Comparison of ENCODE assay signal across 34 cellular contexts in the genomic region with DNA sequence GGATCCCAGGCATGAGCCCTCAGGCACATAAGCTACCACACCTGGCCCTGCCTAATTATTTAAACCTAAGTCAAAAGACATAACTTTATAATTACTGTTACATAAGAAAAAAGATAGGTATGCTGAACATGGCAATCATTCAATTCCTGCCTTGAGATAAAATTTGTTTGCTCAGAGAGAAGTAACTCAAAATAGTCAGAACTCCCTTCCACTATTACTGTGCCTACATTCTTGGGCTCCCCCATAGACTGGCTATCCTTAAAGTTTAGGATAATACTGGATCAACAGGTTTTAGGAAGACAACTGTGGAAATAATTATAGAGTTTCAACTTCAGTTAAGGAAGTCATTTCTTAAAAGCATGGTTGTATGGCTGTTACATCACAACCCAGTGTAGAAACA. TPM values are rescaled to one million over a fixed set of nuclear protein-coding genes. Genes with fewer than 3 reads are reported as not detected.
"Had no signal": no experiment of that assay in that cellular context is flagged by ENCODE, and none has a peak within 500 bp of the region (broad histone marks: within the 10 kb centered on the region; RNA-seq: fewer than 3 reads in every experiment).

No MANE protein-coding gene starts in this region.

- H3K27ac Mint-ChIP-seq: immature natural killer cell; naive B cell; natural killer cell; nephron progenitor cell; neural progenitor cell; progenitor cell of endocrine pancreas; stimulated activated naive CD8-positive, alpha-beta T cell treated with anti-CD3 and anti-CD28 coated beads, Interleukin-15, Interleukin-2, amounts not matched to agents 100 ng/mL and 50 ng/mL, for 24 hours had no signal

- H3K4me3 Mint-ChIP-seq: immature natural killer cell; naive B cell; natural killer cell; nephron progenitor cell; neural progenitor cell; stimulated activated naive CD8-positive, alpha-beta T cell treated with anti-CD3 and anti-CD28 coated beads, Interleukin-15, Interleukin-2, amounts not matched to agents 100 ng/mL and 50 ng/mL, for 24 hours had no signal

- H3K36me3 Mint-ChIP-seq: naive B cell, natural killer cell had no signal

- H3K36me3 ChIP-seq: neural progenitor cell, ovary had no signal

- H3K4me3 ChIP-seq: left lung, lower lobe of right lung, neural progenitor cell, ovary, right atrium auricular region, right lobe of liver, smooth muscle cell, suprapubic skin, thoracic aorta, tibial artery, upper lobe of left lung, vagina had no signal

- H3K9me3 ChIP-seq: left lung, lower lobe of right lung, ovary, right atrium auricular region, right lobe of liver, suprapubic skin, thoracic aorta, tibial artery, upper lobe of left lung, vagina had no signal

- ATAC-seq: left colon, left lung, lower lobe of right lung, natural killer cell, right lobe of liver had no signal

- H3K27me3 Mint-ChIP-seq: naive B cell; progenitor cell of endocrine pancreas; stimulated activated naive CD8-positive, alpha-beta T cell treated with anti-CD3 and anti-CD28 coated beads, Interleukin-15, Interleukin-2, amounts not matched to agents 100 ng/mL and 50 ng/mL, for 24 hours had no signal

- H3K4me1 Mint-ChIP-seq: nephron progenitor cell, neural progenitor cell had no signal

- H3K4me1 ChIP-seq: lower lobe of right lung, neural progenitor cell, right atrium auricular region, right lobe of liver, suprapubic skin, tibial artery, upper lobe of left lung, vagina had no signal

- H3K27ac ChIP-seq: left lung, lower lobe of right lung, neural progenitor cell, ovary, right atrium auricular region, right lobe of liver, suprapubic skin, thoracic aorta, tibial artery, upper lobe of left lung, vagina had no signal

- H3K9me3 Mint-ChIP-seq: immature natural killer cell; naive B cell; natural killer cell; nephron progenitor cell; neural progenitor cell; stimulated activated naive CD8-positive, alpha-beta T cell treated with anti-CD3 and anti-CD28 coated beads, Interleukin-15, Interleukin-2, amounts not matched to agents 100 ng/mL and 50 ng/mL, for 24 hours had no signal

- H3K27me3 ChIP-seq: left lung, neural progenitor cell, ovary, right atrium auricular region, right lobe of liver, suprapubic skin, tibial artery, upper lobe of left lung, vagina had no signal

- DNase-seq: hypothalamus; immature natural killer cell; kidney; left colon; left lung; lower lobe of right lung; mammary epithelial cell; mesenchymal stem cell; naive B cell; natural killer cell; nephron progenitor cell; ovary; right lobe of liver; stimulated activated CD4-positive, alpha-beta T cell treated with anti-CD3 and anti-CD28 coated beads, Interleukin-1b, Interleukin-23, amount 100 ng/mL, for 48 hours; stimulated activated CD4-positive, alpha-beta T cell treated with anti-CD3 and anti-CD28 coated beads, Interleukin-2, amount 100 ng/mL, for 48 hours; stimulated activated CD4-positive, alpha-beta T cell treated with anti-CD3 and anti-CD28 coated beads, Interleukin-4, amount 100 ng/mL, for 4 hours; stimulated activated CD8-positive, alpha-beta memory T cell treated with anti-CD3 and anti-CD28 coated beads, Interleukin-4, amount 100 ng/mL, for 48 hours; stimulated activated naive CD4-positive, alpha-beta T cell; tibial artery; upper lobe of left lung had no signal

RNA-seq across cellular contexts. Expression of a gene that starts 43.3 kb away (rescaled TPM):
- total RNA-seq: kidney, left colon, left lung, lower lobe of right lung, mammary epithelial cell, mononuclear cell, natural killer cell, omental fat pad, ovary, progenitor cell of endocrine pancreas, pulmonary artery endothelial cell, renal cortical epithelial cell, right lobe of liver, smooth muscle cell, subcutaneous adipose tissue, suprapubic skin, thoracic aorta, upper lobe of left lung, urinary bladder, vagina had no signal
